ENCODE assay signal across 9 cellular contexts in the genomic region with DNA sequence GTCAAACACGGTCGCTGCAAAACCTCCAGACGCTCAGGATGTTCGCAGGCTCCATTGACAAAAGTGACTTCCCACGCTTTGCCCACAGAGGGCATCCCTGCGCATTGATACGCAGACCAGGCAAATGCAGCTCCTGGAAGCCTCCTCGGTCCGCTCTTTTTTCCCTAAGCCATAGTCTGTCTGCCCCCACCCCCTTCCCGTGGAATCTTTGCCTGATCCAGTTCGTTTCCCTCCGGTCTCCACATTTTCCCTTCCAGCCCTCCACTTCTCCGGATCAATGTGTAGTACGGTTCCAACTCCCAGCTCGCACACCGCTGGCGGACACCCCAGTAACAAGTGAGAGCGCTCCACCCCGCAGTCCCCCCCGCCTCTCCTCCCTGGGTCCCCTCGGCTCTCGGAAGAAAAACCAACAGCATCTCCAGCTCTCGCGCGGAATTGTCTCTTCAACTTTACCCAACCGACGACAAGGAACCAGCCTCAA. TPM values are rescaled to one million over a fixed set of nuclear protein-coding genes. Genes with fewer than 3 reads are reported as not detected.
DNase-seq lines count a peak whose midpoint lies in the region; ATAC-seq, FAIRE-seq and TF ChIP-seq lines count a peak whose summit lies in the region.
"Had no signal": no experiment of that assay in that cellular context is flagged by ENCODE, and none has a peak within 500 bp of the region (broad histone marks: within the 10 kb centered on the region; RNA-seq: fewer than 3 reads in every experiment).

A gene with protein sequence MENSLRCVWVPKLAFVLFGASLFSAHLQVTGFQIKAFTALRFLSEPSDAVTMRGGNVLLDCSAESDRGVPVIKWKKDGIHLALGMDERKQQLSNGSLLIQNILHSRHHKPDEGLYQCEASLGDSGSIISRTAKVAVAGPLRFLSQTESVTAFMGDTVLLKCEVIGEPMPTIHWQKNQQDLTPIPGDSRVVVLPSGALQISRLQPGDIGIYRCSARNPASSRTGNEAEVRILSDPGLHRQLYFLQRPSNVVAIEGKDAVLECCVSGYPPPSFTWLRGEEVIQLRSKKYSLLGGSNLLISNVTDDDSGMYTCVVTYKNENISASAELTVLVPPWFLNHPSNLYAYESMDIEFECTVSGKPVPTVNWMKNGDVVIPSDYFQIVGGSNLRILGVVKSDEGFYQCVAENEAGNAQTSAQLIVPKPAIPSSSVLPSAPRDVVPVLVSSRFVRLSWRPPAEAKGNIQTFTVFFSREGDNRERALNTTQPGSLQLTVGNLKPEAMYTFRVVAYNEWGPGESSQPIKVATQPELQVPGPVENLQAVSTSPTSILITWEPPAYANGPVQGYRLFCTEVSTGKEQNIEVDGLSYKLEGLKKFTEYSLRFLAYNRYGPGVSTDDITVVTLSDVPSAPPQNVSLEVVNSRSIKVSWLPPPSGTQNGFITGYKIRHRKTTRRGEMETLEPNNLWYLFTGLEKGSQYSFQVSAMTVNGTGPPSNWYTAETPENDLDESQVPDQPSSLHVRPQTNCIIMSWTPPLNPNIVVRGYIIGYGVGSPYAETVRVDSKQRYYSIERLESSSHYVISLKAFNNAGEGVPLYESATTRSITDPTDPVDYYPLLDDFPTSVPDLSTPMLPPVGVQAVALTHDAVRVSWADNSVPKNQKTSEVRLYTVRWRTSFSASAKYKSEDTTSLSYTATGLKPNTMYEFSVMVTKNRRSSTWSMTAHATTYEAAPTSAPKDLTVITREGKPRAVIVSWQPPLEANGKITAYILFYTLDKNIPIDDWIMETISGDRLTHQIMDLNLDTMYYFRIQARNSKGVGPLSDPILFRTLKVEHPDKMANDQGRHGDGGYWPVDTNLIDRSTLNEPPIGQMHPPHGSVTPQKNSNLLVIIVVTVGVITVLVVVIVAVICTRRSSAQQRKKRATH (N-terminal part only) (plus strand): TSS at position 307 of the 481 bp plus-strand sequence. CDS start 591 bp downstream, outside the sequence.

- FAIRE-seq in HepG2 (lab: Jason Lieb, UNC), result no peak

- in situ Hi-C loops in GM13977 (cut with MboI; ENCODE audit: low pct_unique_long_range_greater_than_20kb, low sequenced_read_pairs, unreplicated experiment) (no loop called here), T47D (cut with HindIII; ENCODE audit: low pct_unique_long_range_greater_than_20kb, low sequenced_read_pairs) (no loop called here), HepG2 (cut with HindIII; ENCODE audit: extremely low pct_ligation_motif_present, low pct_unique_long_range_greater_than_20kb) (no loop called here)

- peaks cover 0 to 18% of the 10 kb centered on the region in 2 experiments; a peak in 2 of 5 replicates for H3K27me3 ChIP-seq in HepG2 (ENCODE audit: control insufficient read depth in 1 of 2, insufficient read depth in 2 of 2, low read length in 2 of 2)

- no peaks in the 10 kb centered on the region for H3K4me1 ChIP-seq in HepG2 (ENCODE audit: insufficient read depth, low read length)
- H3K4me1 ChIP-seq in urinary bladder (ENCODE audit: insufficient read depth), result no peaks in the 10 kb centered on the region

- POLR2A ChIA-PET in HepG2 (lab: Yijun Ruan, JAX), result no interaction called here

- TF ChIP-seq CTCF in GM13977 (IDR thresholded peaks at IDR 0.05; ENCODE audit: extremely low read depth, insufficient read depth, missing control alignments), result peak; percentile 36
- peak; percentile 53 for TF ChIP-seq CTCF in HepG2 (CRISPR knock-in tag; IDR thresholded peaks at IDR 0.05)

- no peak within 1 kb of the TSS for H2AFZ ChIP-seq in HepG2 (ENCODE audit: low read length)

- DNase-seq in GM13977 (ENCODE audit: low spot score) (peak; percentile 38), NCI-H1694 treated with DMSO at 0.1 percent for 48 hours (lab: John Stamatoyannopoulos, UW) (peak; percentile 81), T47D (ENCODE audit: low read depth in 1 of 2, low spot score in 1 of 2) (peak; percentile 45 to 65), HepG2 (ENCODE audit: low spot score) (peak; percentile 2), NCI-H2196 (lab: John Stamatoyannopoulos, UW; ENCODE audit: unreplicated experiment) (no peak)
- DNase-seq in activated T-cell treated with anti-CD3 and anti-CD28 coated beads, Interleukin-2, amount 50 U/mL, for 1 hour, result no peak
- no peak for DNase-seq in activated CD4-positive, CD25-positive, alpha-beta regulatory T cell (lab: John Stamatoyannopoulos, UW)

- H3K36me3 ChIP-seq in HepG2 (replicated peaks in 1 of 2; ENCODE audit: control insufficient read depth in 1 of 2, insufficient read depth in 2 of 2, low read length in 2 of 2), result no peaks in the 10 kb centered on the region
- H3K36me3 ChIP-seq in urinary bladder (ENCODE audit: insufficient read depth), result no peaks in the 10 kb centered on the region

- no peaks in the 10 kb centered on the region for H3K79me2 ChIP-seq in HepG2 (ENCODE audit: insufficient read depth, low read length)

- H3K27ac ChIP-seq in HepG2 (ENCODE audit: extremely low read length, insufficient read depth, low read length), result no peak within 1 kb of the TSS
- H3K27ac ChIP-seq in urinary bladder (ENCODE audit: low read depth), result no peak within 1 kb of the TSS

- H3K4me3 ChIP-seq in HepG2 (replicated peaks in 1 of 3; ENCODE audit: insufficient read depth in 1 of 3, low read depth in 2 of 3, low read length in 3 of 3), result no peak within 1 kb of the TSS
- H3K4me3 ChIP-seq in urinary bladder (ENCODE audit: low read depth, low read length), result peak within 1 kb of the TSS; percentile 23

- WGBS in HepG2 (ENCODE audit: low lambda C conversion rate), result 42% methylated on average over 27 of the region's 27 CpGs
- 1% methylated on average over 27 of the region's 27 CpGs for WGBS in urinary bladder

- ATAC-seq in HepG2, result peak; percentile 88

- BruUV-seq in HepG2 (replicated peaks; lab: Mats Ljungman, UMichigan), result no TSS peak

- TF ChIP-seq POLR2A in HepG2 (IDR thresholded peaks at IDR 0.05; ENCODE audit: insufficient read depth in 1 of 2, low read depth in 2 of 2, low read length in 2 of 2), result no peak

- H3K4me2 ChIP-seq in HepG2 (ENCODE audit: low read depth, low read length), result no peak within 1 kb of the TSS

- no peaks in the 10 kb centered on the region for H3K9me3 ChIP-seq in HepG2 (ENCODE audit: low read length)

- CTCF ChIA-PET in HepG2 (lab: Yijun Ruan, JAX; ENCODE audit: low intra/inter-chr PET ratio, low total read pairs), result no interaction called here

- intact Hi-C loops in HepG2 (cut with micrococcal nuclease; ENCODE audit: unreplicated experiment), result loop anchor here (10.0 kb wide), 1 partner anchor 355 kb away; no protein-coding TSS in a partner anchor

- no peak for TF ChIP-seq RAD21 in HepG2 (CRISPR knock-in tag; IDR thresholded peaks at IDR 0.05)

- TF ChIP-seq EP300 in HepG2 (IDR thresholded peaks at IDR 0.05; ENCODE audit: low read depth in 2 of 2, low read length in 2 of 2) (no peak), HepG2 (CRISPR knock-in tag; IDR thresholded peaks at IDR 0.05; ENCODE audit: borderline replicate concordance) (no peak)

- H3K9ac ChIP-seq in HepG2 (ENCODE audit: insufficient read depth, low read depth, low read length), result no peak within 1 kb of the TSS

- H4K20me1 ChIP-seq in HepG2 (ENCODE audit: insufficient read depth, low read length), result no peaks in the 10 kb centered on the region

TF ChIP-seq in HepG2, 621 proteins besides CTCF, POLR2A, EP300 and RAD21:
- TF ChIP-seq EED (CRISPR knock-in tag; IDR thresholded peaks at IDR 0.05), result no peak
- TF ChIP-seq STAG1 (CRISPR knock-in tag; IDR thresholded peaks at IDR 0.05), result peak; percentile 38

RNA-seq across cellular contexts. Expression of the gene that starts here (rescaled TPM):
- total RNA-seq in HepG2 (2016; rRNA removed; fragmentation: Illumina TruSeq; extraction: Trizol) (not detected in 2 replicates), urinary bladder (2.0 TPM)
- not detected in 2 replicates for total RNA-seq in HepG2 (2016; cell fraction: cytosol; rRNA removed; fragmentation: Illumina TruSeq; extraction: Trizol; ENCODE audit: low read depth)
- total RNA-seq in HepG2 (2016; cell fraction: insoluble cytoplasmic fraction; rRNA removed; fragmentation: Illumina TruSeq; extraction: Trizol), result not detected in 2 replicates
- total RNA-seq in HepG2 (2016; cell fraction: membrane; rRNA removed; fragmentation: Illumina TruSeq; extraction: Trizol), result not detected in 2 replicates
- not detected in 2 replicates for total RNA-seq in HepG2 (2016; cell fraction: nucleus; rRNA removed; fragmentation: Illumina TruSeq; extraction: Trizol)
- polyA plus RNA-seq in HepG2 (2011; rRNA removed) (not detected in 2 replicates), urinary bladder (0.08 TPM)
- not detected in 2 replicates for polyA plus RNA-seq in HepG2 (2011; cell fraction: cytosol; rRNA removed)
- not detected in 2 replicates for polyA plus RNA-seq in HepG2 (2011; cell fraction: nucleus; rRNA removed)
- not detected in 2 replicates for polyA plus RNA-seq in HepG2 (2012)
- polyA plus RNA-seq in HepG2 (2016; cell fraction: cytosol; fragmentation: Illumina TruSeq; extraction: Trizol; ENCODE audit: low read depth), result not detected in 2 replicates
- not detected in 2 replicates for polyA plus RNA-seq in HepG2 (2016; cell fraction: insoluble cytoplasmic fraction; fragmentation: Illumina TruSeq; extraction: Trizol; ENCODE audit: low read depth)
- not detected in 2 replicates for polyA plus RNA-seq in HepG2 (2016; cell fraction: membrane; fragmentation: Illumina TruSeq; extraction: Trizol; ENCODE audit: low read depth)
- not detected in 2 replicates for polyA plus RNA-seq in HepG2 (2016; cell fraction: nucleus; fragmentation: Illumina TruSeq; extraction: Trizol; ENCODE audit: insufficient read depth, low read depth)
- not detected in 2 replicates for polyA minus RNA-seq in HepG2 (2011; rRNA and poly(A)+ RNA removed; ENCODE audit: low replicate concordance)
- polyA minus RNA-seq in HepG2 (2011; cell fraction: cytosol; rRNA and poly(A)+ RNA removed), result not detected in 2 replicates
- polyA minus RNA-seq in HepG2 (2011; cell fraction: nucleus; rRNA and poly(A)+ RNA removed), result not detected in 2 replicates
- total RNA-seq: pulmonary artery endothelial cell had no signal

Comparison
In these comparisons a context has a peak if more than half of its experiments do, and no peak if none do; other contexts are left out.
1. Peak in DNase-seq and ATAC-seq in HepG2; RNA of the gene not detected or under 1 TPM.
2. DNase-seq: peak in GM13977 (single experiment), NCI-H1694 treated with DMSO at 0.1 percent for 48 hours (single experiment) and T47D (2 of 2); none in activated T-cell treated with anti-CD3 and anti-CD28 coated beads, Interleukin-2, amount 50 U/mL, for 1 hour (single experiment), NCI-H2196 (single experiment) and activated CD4-positive, CD25-positive, alpha-beta regulatory T cell (0 of 4).